21 cellular contexts compared by ENCODE assay signal in genomic region chr5:83729389-83729788, GRCh38. TPM values are rescaled to one million over a fixed set of nuclear protein-coding genes. Genes with fewer than 3 reads are reported as not detected.
DNase-seq lines count a peak whose midpoint lies in the region; ATAC-seq and TF ChIP-seq lines count a peak whose summit lies in the region.
"Had no signal": no experiment of that assay in that cellular context is flagged by ENCODE, and none has a peak within 500 bp of the region (broad histone marks: within the 10 kb centered on the region; RNA-seq: fewer than 3 reads in every experiment).

No MANE protein-coding gene starts in this region.

- H3K9me2 ChIP-seq in GM23248 (ENCODE audit: insufficient read depth) (no peaks in the 10 kb centered on the region), GM23338 (ENCODE audit: insufficient read depth) (peaks cover 2% of the 10 kb centered on the region; the same call in 1 of the 2 replicates)

- no peaks in the 10 kb centered on the region for H3F3A ChIP-seq in GM23248 (ENCODE audit: insufficient read depth)
- H3F3A ChIP-seq in GM23338 (replicated peaks; ENCODE audit: low read depth): no peaks in the 10 kb centered on the region

- H3K9me3 Mint-ChIP-seq in GM23338 (peaks cover 3% of the 10 kb centered on the region; the same call in 2 of the 3 replicates), MCF 10A (ENCODE audit: unreplicated experiment) (peaks cover 4% of the 10 kb centered on the region)

- H3K79me2 ChIP-seq in GM23248 (ENCODE audit: insufficient read depth) (no peaks in the 10 kb centered on the region), GM23338 (replicated peaks; ENCODE audit: insufficient read depth) (no peaks in the 10 kb centered on the region), osteoblast (ENCODE audit: insufficient read depth, low read length) (no peaks in the 10 kb centered on the region)

- POLR2A ChIA-PET in MCF 10A (lab: Yijun Ruan, JAX): no interaction called here

- H2AK5ac ChIP-seq in mesenchymal stem cell (ENCODE audit: low read length, severe bottlenecking): peak overlapping the region; percentile 92

- intact Hi-C loops in MCF 10A (cut with micrococcal nuclease): no loop called here
- intact Hi-C loops in vagina (cut with DNase I): no loop called here

- no peak for TF ChIP-seq CTCF in GM23338 (conservative IDR thresholded peaks at IDR 0.05; ENCODE audit: low read depth in 2 of 2)
- no peak for TF ChIP-seq CTCF in osteoblast (IDR thresholded peaks at IDR 0.05; ENCODE audit: extremely low read depth, low read depth, low read length)
- no peak for TF ChIP-seq CTCF in MCF 10A (IDR thresholded peaks at IDR 0.05; ENCODE audit: unreplicated experiment)
- TF ChIP-seq CTCF in vagina (IDR thresholded peaks at IDR 0.05): no peak

- H4K91ac ChIP-seq in mesenchymal stem cell (ENCODE audit: low read length): no peak overlapping the region

- H4K20me1 ChIP-seq in GM23248 (ENCODE audit: insufficient read depth) (no peaks in the 10 kb centered on the region), GM23338 (replicated peaks; ENCODE audit: insufficient read depth) (no peaks in the 10 kb centered on the region), osteoblast (ENCODE audit: insufficient read depth, low read length) (no peaks in the 10 kb centered on the region)
- H4K20me1 ChIP-seq: BLaER1 had no signal

- H3K36me3 Mint-ChIP-seq in GM23338 (ENCODE audit: low read depth): peaks cover 8% of the 10 kb centered on the region
- no peaks in the 10 kb centered on the region for H3K36me3 Mint-ChIP-seq in MCF 10A (ENCODE audit: insufficient read depth, unreplicated experiment)
- H3K36me3 Mint-ChIP-seq: CD14-positive monocyte; CD4-positive, alpha-beta memory T cell; CD4-positive, CD25-positive, alpha-beta regulatory T cell; CD8-positive, alpha-beta memory T cell had no signal

- H3K4me3 Mint-ChIP-seq in GM23338: no peak overlapping the region
- H3K4me3 Mint-ChIP-seq in MCF 10A (ENCODE audit: unreplicated experiment): no peak overlapping the region
- H3K4me3 Mint-ChIP-seq: CD14-positive monocyte; CD4-positive, alpha-beta memory T cell; CD4-positive, CD25-positive, alpha-beta regulatory T cell; CD8-positive, alpha-beta memory T cell had no signal

- no peak overlapping the region for H2BK5ac ChIP-seq in mesenchymal stem cell (ENCODE audit: low read depth, low read length, poor library complexity, severe bottlenecking)

- H3K14ac ChIP-seq in mesenchymal stem cell (ENCODE audit: low read length in 2 of 2): no peak overlapping the region

- no peak overlapping the region for H3K9ac ChIP-seq in GM23248
- no peak overlapping the region for H3K9ac ChIP-seq in mesenchymal stem cell (ENCODE audit: low read length)
- H3K9ac ChIP-seq: BLaER1 had no signal

- H4K8ac ChIP-seq in mesenchymal stem cell (ENCODE audit: low read length): no peak overlapping the region

- H3K4ac ChIP-seq in mesenchymal stem cell (ENCODE audit: low read depth in 1 of 2, low read length in 2 of 2): no peak overlapping the region

- H3K27me3 ChIP-seq in GM23248 (replicated peaks; ENCODE audit: insufficient read depth) (no peaks in the 10 kb centered on the region), GM23338 (ENCODE audit: insufficient read depth) (no peaks in the 10 kb centered on the region), mesenchymal stem cell (ENCODE audit: control insufficient read depth in 1 of 2, insufficient read depth in 1 of 2, low read length in 2 of 2) (no peaks in the 10 kb centered on the region), osteoblast (ENCODE audit: insufficient read depth, low read length) (no peaks in the 10 kb centered on the region), vagina (no peaks in the 10 kb centered on the region)
- H3K27me3 ChIP-seq: BE2C, BLaER1 had no signal

- H3K27ac Mint-ChIP-seq in GM23338: no peak overlapping the region
- H3K27ac Mint-ChIP-seq in MCF 10A (ENCODE audit: low read depth, unreplicated experiment): no peak overlapping the region
- H3K27ac Mint-ChIP-seq: CD14-positive monocyte; CD4-positive, alpha-beta memory T cell; CD4-positive, CD25-positive, alpha-beta regulatory T cell; CD8-positive, alpha-beta memory T cell had no signal

- no peaks in the 10 kb centered on the region for H3K36me3 ChIP-seq in GM23248 (ENCODE audit: low read depth)
- no peaks in the 10 kb centered on the region for H3K36me3 ChIP-seq in GM23338 (ENCODE audit: insufficient read depth)
- H3K36me3 ChIP-seq in mesenchymal stem cell (ENCODE audit: control insufficient read depth in 1 of 2, insufficient read depth in 2 of 2, low read depth in 1 of 2, low read length in 2 of 2): no peaks in the 10 kb centered on the region
- H3K36me3 ChIP-seq in osteoblast (ENCODE audit: insufficient read depth, low read length): no peaks in the 10 kb centered on the region
- H3K36me3 ChIP-seq in vagina: no peaks in the 10 kb centered on the region
- H3K36me3 ChIP-seq: BE2C, BLaER1 had no signal

- no peak overlapping the region for H3K27ac ChIP-seq in GM23248
- H3K27ac ChIP-seq in GM23338 (ENCODE audit: low read depth): no peak overlapping the region
- H3K27ac ChIP-seq in mesenchymal stem cell (ENCODE audit: low read length, poor library complexity, severe bottlenecking): no peak overlapping the region
- no peak overlapping the region for H3K27ac ChIP-seq in osteoblast (ENCODE audit: low read depth, low read length)
- no peak overlapping the region for H3K27ac ChIP-seq in vagina
- H3K27ac ChIP-seq: BLaER1 had no signal

- H2AFZ ChIP-seq in GM23248: peak overlapping the region; percentile 1; the same call in 1 of the 2 replicates
- H2AFZ ChIP-seq in GM23338: 0 out of 2 replicates have a peak overlapping the region, but pooled peaks have one; percentile 9
- H2AFZ ChIP-seq in mesenchymal stem cell (ENCODE audit: low read depth, low read length): no peak overlapping the region
- no peak overlapping the region for H2AFZ ChIP-seq in osteoblast (ENCODE audit: low read length)

- no peak for TF ChIP-seq POLR2A in vagina (IDR thresholded peaks at IDR 0.05)

- CTCF ChIA-PET in MCF 10A (lab: Yijun Ruan, JAX): interaction anchor here (1.2 to 1.4 kb wide), 2 partner anchors 11 to 17 kb away, joined by 3 to 4 read pairs; no protein-coding TSS in a partner anchor

- H3K4me3 ChIP-seq in GM23248 (no peak overlapping the region), GM23338 (no peak overlapping the region), mesenchymal stem cell (ENCODE audit: insufficient read depth in 1 of 2, low read depth in 1 of 2, low read length in 2 of 2) (no peak overlapping the region), osteoblast (ENCODE audit: insufficient read depth, low read length) (no peak overlapping the region), vagina (no peak overlapping the region)
- H3K4me3 ChIP-seq: BLaER1 had no signal

- in situ Hi-C loops in GM23248 (cut with MboI): loop anchor here (10.0 kb wide), 1 partner anchor 525 kb away; no protein-coding TSS in a partner anchor

- no peak for ATAC-seq in GM23338

- H2BK12ac ChIP-seq in mesenchymal stem cell (ENCODE audit: low read length in 2 of 2): no peak overlapping the region

- no peak overlapping the region for H3K4me2 ChIP-seq in GM23248 (ENCODE audit: unreplicated experiment)
- no peak overlapping the region for H3K4me2 ChIP-seq in GM23338
- H3K4me2 ChIP-seq in mesenchymal stem cell (ENCODE audit: low read length, poor library complexity, severe bottlenecking): no peak overlapping the region
- H3K4me2 ChIP-seq in osteoblast (ENCODE audit: insufficient read depth, low read length): no peak overlapping the region
- H3K4me2 ChIP-seq: BLaER1 had no signal

- no TSS peak for BruUV-seq in MCF 10A (replicated peaks; lab: Mats Ljungman, UMichigan)

- H2BK15ac ChIP-seq in mesenchymal stem cell (ENCODE audit: low read depth, poor library complexity, severe bottlenecking): no peak overlapping the region

- no peaks in the 10 kb centered on the region for H3K79me1 ChIP-seq in mesenchymal stem cell (replicated peaks; ENCODE audit: low read length, poor library complexity, severe bottlenecking)

- no peak for DNase-seq in GM23248
- DNase-seq in GM23338 (ENCODE audit: low spot score): no peak
- no peak for DNase-seq in mesenchymal stem cell
- peak; percentile 54 for DNase-seq in osteoblast (ENCODE audit: insufficient read length, low spot score, missing footprints)
- no peak for DNase-seq in MCF 10A (ENCODE audit: unreplicated experiment)
- no peak for DNase-seq in DMS 273 (lab: John Stamatoyannopoulos, UW; ENCODE audit: unreplicated experiment)
- DNase-seq in vagina (ENCODE audit: extremely low spot score in 2 of 2): no peak
- DNase-seq in H4 (ENCODE audit: low spot score): no peak
- DNase-seq: 8988T; ACHN; BE2C; C1 segment of cervical spinal cord; CD4-positive, alpha-beta memory T cell; CD4-positive, CD25-positive, alpha-beta regulatory T cell; CD8-positive, alpha-beta memory T cell; COR-L47; DMS79 treated with DMSO at 0.1 percent for 48 hours; GF-D8 had no signal

- H3K23ac ChIP-seq in mesenchymal stem cell (ENCODE audit: low read length in 2 of 2): no peak overlapping the region

- H3K27me3 Mint-ChIP-seq in GM23338 (ENCODE audit: insufficient read depth, low read depth, poor library complexity): peaks cover 6% of the 10 kb centered on the region
- H3K27me3 Mint-ChIP-seq in MCF 10A (ENCODE audit: insufficient read depth, unreplicated experiment): peaks cover 33% of the 10 kb centered on the region
- H3K27me3 Mint-ChIP-seq: CD4-positive, CD25-positive, alpha-beta regulatory T cell had no signal

- no peak overlapping the region for H2BK120ac ChIP-seq in mesenchymal stem cell (ENCODE audit: low read depth, low read length)

- H3K18ac ChIP-seq in mesenchymal stem cell (ENCODE audit: low read depth in 1 of 2, low read length in 2 of 2): no peak overlapping the region

- H3K4me1 ChIP-seq in GM23248 (ENCODE audit: insufficient read depth) (peaks cover 5% of the 10 kb centered on the region), GM23338 (ENCODE audit: insufficient read depth) (peaks cover 7% of the 10 kb centered on the region; the same call in 1 of the 2 replicates), mesenchymal stem cell (ENCODE audit: control insufficient read depth, insufficient read depth, low read depth, low read length) (peaks cover 2% of the 10 kb centered on the region), osteoblast (ENCODE audit: insufficient read depth, low read length) (peaks cover 7% of the 10 kb centered on the region), vagina (no peaks in the 10 kb centered on the region)

- H3K4me1 Mint-ChIP-seq in GM23338 (peaks cover 4% of the 10 kb centered on the region; the same call in 2 of the 3 replicates), MCF 10A (ENCODE audit: insufficient read depth, unreplicated experiment) (no peaks in the 10 kb centered on the region)
- H3K4me1 Mint-ChIP-seq: CD14-positive monocyte; CD4-positive, alpha-beta memory T cell; CD4-positive, CD25-positive, alpha-beta regulatory T cell; CD8-positive, alpha-beta memory T cell had no signal

- no peaks in the 10 kb centered on the region for H3K9me3 ChIP-seq in GM23248 (ENCODE audit: low read depth)
- H3K9me3 ChIP-seq in mesenchymal stem cell (ENCODE audit: control insufficient read depth, low read length): no peaks in the 10 kb centered on the region
- no peaks in the 10 kb centered on the region for H3K9me3 ChIP-seq in osteoblast (ENCODE audit: low read depth, low read length)
- H3K9me3 ChIP-seq in vagina: no peaks in the 10 kb centered on the region
- H3K9me3 ChIP-seq: BE2C had no signal

RNA-seq across cellular contexts. Expression of gene HAPLN1, which starts 8.7 kb away (rescaled TPM):
- 49.7 and 69.6 TPM in 2 replicates for total RNA-seq in GM23248 (2014; rRNA removed; shearing (Covaris generic))
- polyA plus RNA-seq in GM23248 (2016; fragmentation: Nextera tagmentation; extraction: Ambion mirVana) (77.6 and 78.4 TPM in 2 replicates), GM23338 (2016; fragmentation: Nextera tagmentation; extraction: Ambion mirVana) (0.85 and 1.5 TPM in 2 replicates)
- 3.6 and 4.0 TPM in 2 replicates for total RNA-seq in GM23338 (2014; rRNA removed; shearing (Covaris generic))
- polyA plus RNA-seq in mesenchymal stem cell (2013, experiment 1 of 2): 58.8 TPM
- 62.7 TPM for polyA plus RNA-seq in mesenchymal stem cell (2013, experiment 2 of 2)
- total RNA-seq in osteoblast (18.8 and 36.5 TPM in 2 replicates), MCF 10A (2022) (not detected in 2 replicates), vagina (not detected)
- total RNA-seq in H4 (2014; rRNA removed; shearing (Covaris generic)): 4.5 and 6.5 TPM in 2 replicates
- total RNA-seq: CD4-positive, alpha-beta memory T cell; CD4-positive, CD25-positive, alpha-beta regulatory T cell; CD8-positive, alpha-beta memory T cell had no signal
- polyA plus RNA-seq: AG04450; CD14-positive monocyte; CD4-positive, alpha-beta memory T cell; CD4-positive, CD25-positive, alpha-beta regulatory T cell; CD8-positive, alpha-beta memory T cell had no signal

Comparison
In these comparisons a context has a peak if more than half of its experiments do, and no peak if none do; other contexts are left out.
1. H2AFZ ChIP-seq: peak in GM23248 (single experiment) and GM23338 (single experiment); none in mesenchymal stem cell (single experiment) and osteoblast (single experiment).